Comparison of ENCODE assay signal across 21 cellular contexts in the genomic region with DNA sequence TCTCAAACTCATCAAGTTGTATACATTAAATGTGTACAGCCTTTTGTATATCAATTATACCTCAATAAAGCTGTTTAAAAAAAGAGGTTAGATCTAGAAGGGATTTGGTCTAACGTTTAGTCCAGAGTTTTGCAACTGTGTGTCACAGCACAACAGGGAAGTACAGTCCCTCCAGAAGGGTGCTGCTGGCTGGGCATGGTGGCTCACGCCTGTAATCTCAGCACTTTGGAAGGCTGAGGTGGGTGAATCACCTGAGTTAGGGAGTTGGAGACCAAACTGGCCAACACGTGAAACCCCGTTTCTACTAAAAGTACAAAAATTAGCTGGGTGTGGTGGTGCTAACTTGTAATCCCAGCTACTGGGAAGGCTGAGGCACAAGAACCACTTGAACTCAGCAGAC.
"Had no signal": no experiment of that assay in that cellular context is flagged by ENCODE, and none has a peak within 500 bp of the region (broad histone marks: within the 10 kb centered on the region; RNA-seq: fewer than 3 reads in every experiment).

No MANE protein-coding gene starts in this region.

- H3K4me1 ChIP-seq: left ventricle myocardium inferior, right atrium auricular region, right lobe of liver, uterus had no signal

- ATAC-seq: mucosa of descending colon; naive thymus-derived CD4-positive, alpha-beta T cell; natural killer cell treated with Interleukin-12 subunit alpha and Interleukin-12 subunit beta and Interleukin-15 and Interleukin-18, amount 100 ng/mL, for 72 hours; stimulated activated memory B cell treated with anti-CD40 and anti-IgM and Interleukin-4, amounts not matched to agents 10 μg/mL and 1 μg/mL and 100 μg/mL, for 72 hours; stimulated activated naive CD8-positive, alpha-beta T cell treated with anti-CD3 and anti-CD28 coated beads, Interleukin-15, amount 100 ng/mL, for 72 hours had no signal

- H3K27me3 ChIP-seq: ovary, right atrium auricular region, right lobe of liver, tibial nerve, uterus had no signal

- DNase-seq: islet precursor cell; left ventricle myocardium inferior; midbrain; mucosa of descending colon; naive thymus-derived CD4-positive, alpha-beta T cell; ovary; right lobe of liver; stimulated activated CD4-positive, alpha-beta T cell treated with anti-CD3 and anti-CD28 coated beads, Interleukin-1b, Interleukin-23, amount 100 ng/mL, for 48 hours; stimulated activated CD4-positive, alpha-beta T cell treated with anti-CD3 and anti-CD28 coated beads, Interleukin-2, amount 100 ng/mL, for 48 hours; stimulated activated CD4-positive, alpha-beta T cell treated with anti-CD3 and anti-CD28 coated beads, Interleukin-4, amount 100 ng/mL, for 4 hours; stimulated activated CD8-positive, alpha-beta memory T cell treated with anti-CD3 and anti-CD28 coated beads, Interleukin-4, amount 100 ng/mL, for 48 hours; stimulated activated naive CD4-positive, alpha-beta T cell treated with Interleukin-2 at 50 U/mL for 16 hours; stimulated activated naive CD8-positive, alpha-beta T cell treated with anti-CD3 and anti-CD28 coated beads, Interleukin-15, amount 100 ng/mL, for 72 hours; substantia nigra; uterus had no signal

- H3K27ac ChIP-seq: left ventricle myocardium inferior, ovary, right atrium auricular region, right lobe of liver, tibial nerve, uterus had no signal

- H3K4me3 ChIP-seq: left ventricle myocardium inferior, lung, mucosa of descending colon, ovary, right atrium auricular region, right lobe of liver, smooth muscle cell, tibial nerve, uterus had no signal

- H3K4me2 ChIP-seq: smooth muscle cell had no signal

- H3K9me3 ChIP-seq: left ventricle myocardium inferior, mucosa of descending colon, ovary, right atrium auricular region, right lobe of liver, tibial nerve, uterus had no signal

- H3K36me3 ChIP-seq: left ventricle myocardium inferior, ovary, right atrium auricular region, right lobe of liver, tibial nerve, uterus had no signal
